38 cellular contexts compared by ENCODE assay signal in genomic region chr4:69764311-69764710, GRCh38. TPM values are rescaled to one million over a fixed set of nuclear protein-coding genes. Genes with fewer than 3 reads are reported as not detected.
DNase-seq lines count a peak whose midpoint lies in the region; ATAC-seq and TF ChIP-seq lines count a peak whose summit lies in the region.
"Had no signal": no experiment of that assay in that cellular context is flagged by ENCODE, and none has a peak within 500 bp of the region (broad histone marks: within the 10 kb centered on the region; RNA-seq: fewer than 3 reads in every experiment).

No MANE protein-coding gene starts in this region.

- TF ChIP-seq CTCF in A673 (conservative IDR thresholded peaks at IDR 0.05; ENCODE audit: low read depth, low read length) = no peak
- TF ChIP-seq CTCF in CD8-positive, alpha-beta T cell (IDR thresholded peaks at IDR 0.05) = no peak
- no peak for TF ChIP-seq CTCF in activated CD8-positive, alpha-beta T cell treated with anti-CD3 and anti-CD28 coated beads for 36 hours (IDR thresholded peaks at IDR 0.05)

- no peaks in the 10 kb centered on the region for H3K79me2 ChIP-seq in trophoblast cell (ENCODE audit: control insufficient read depth, insufficient read depth, low read length, poor library complexity)

- H4K12ac ChIP-seq in trophoblast cell (ENCODE audit: low read depth, low read length) = no peak overlapping the region

- no TSS peak for BruUV-seq in A673 (replicated peaks; lab: Mats Ljungman, UMichigan)

- peaks cover 3% of the 10 kb centered on the region for H3K36me3 Mint-ChIP-seq in CD8-positive, alpha-beta T cell
- peaks cover 1% of the 10 kb centered on the region for H3K36me3 Mint-ChIP-seq in activated CD4-positive, alpha-beta memory T cell treated with anti-CD3 and anti-CD28 coated beads, Interleukin-2, amount 10 ng/mL, durations not matched to agents 7 days and 5 days (ENCODE audit: low read depth)
- peaks cover 3% of the 10 kb centered on the region for H3K36me3 Mint-ChIP-seq in activated CD8-positive, alpha-beta T cell treated with anti-CD3 and anti-CD28 coated beads for 36 hours (ENCODE audit: low read depth)

- in situ Hi-C loops in KBM-7 (cut with MboI; ENCODE audit: low pct_unique_long_range_greater_than_20kb, low sequenced_read_pairs) = no loop called here

- intact Hi-C loops in A673 (cut with micrococcal nuclease; ENCODE audit: unreplicated experiment) = no loop called here
- intact Hi-C loops in CD8-positive, alpha-beta T cell (cut with DNase I, micrococcal nuclease) = loop anchor here in 1 of 2 experiments (5.0 kb wide), 1 partner anchor 72 kb away; no protein-coding TSS in a partner anchor
- intact Hi-C loops in activated CD8-positive, alpha-beta T cell treated with anti-CD3 and anti-CD28 coated beads for 36 hours (cut with micrococcal nuclease) = no loop called here

- POLR2A ChIA-PET in A673 (lab: Charles Lee; ENCODE audit: low non-redundant PET) = no interaction called here
- POLR2A ChIA-PET in CD8-positive, alpha-beta T cell (lab: Charles Lee) = no interaction called here
- POLR2A ChIA-PET in activated CD4-positive, alpha-beta memory T cell treated with anti-CD3 and anti-CD28 coated beads, Interleukin-2, amount 10 ng/mL, durations not matched to agents 7 days and 5 days (lab: Charles Lee) = no interaction called here
- POLR2A ChIA-PET in activated CD8-positive, alpha-beta T cell treated with anti-CD3 and anti-CD28 coated beads for 36 hours (lab: Charles Lee) = no interaction called here

- H3K4me1 ChIP-seq in A673 (ENCODE audit: insufficient read depth, low read length, poor library complexity, severe bottlenecking) = peaks cover 38% of the 10 kb centered on the region
- peaks cover 24% of the 10 kb centered on the region for H3K4me1 ChIP-seq in CD8-positive, alpha-beta T cell (ENCODE audit: insufficient read depth, low read length)
- H3K4me1 ChIP-seq in trophoblast cell (ENCODE audit: control insufficient read depth in 1 of 2, insufficient read depth in 2 of 2, low read length in 2 of 2) = no peaks in the 10 kb centered on the region
- H3K4me1 ChIP-seq: ascending aorta, right atrium auricular region had no signal

- no peak overlapping the region for H3K23ac ChIP-seq in trophoblast cell (ENCODE audit: low read length)

- H3K4me3 Mint-ChIP-seq in CD8-positive, alpha-beta T cell = peak overlapping the region; percentile 2
- H3K4me3 Mint-ChIP-seq in activated CD4-positive, alpha-beta memory T cell treated with anti-CD3 and anti-CD28 coated beads, Interleukin-2, amount 10 ng/mL, durations not matched to agents 7 days and 5 days = no peak overlapping the region
- no peak overlapping the region for H3K4me3 Mint-ChIP-seq in activated CD8-positive, alpha-beta T cell treated with anti-CD3 and anti-CD28 coated beads for 36 hours
- H3K4me3 Mint-ChIP-seq: activated CD8-positive, alpha-beta memory T cell treated with anti-CD3 and anti-CD28 coated beads, Interleukin-2, amount 10 ng/mL, durations not matched to agents 7 days and 5 days; activated T-cell treated with anti-CD3 and anti-CD28 coated beads, Interleukin-2, amount 50 U/mL, for 4 hours; B cell had no signal

- no peak overlapping the region for H2AFZ ChIP-seq in trophoblast cell (ENCODE audit: insufficient read depth, low read length, poor library complexity)

- H3K4ac ChIP-seq in trophoblast cell (ENCODE audit: low read depth, low read length) = no peak overlapping the region

- H3K18ac ChIP-seq in trophoblast cell (ENCODE audit: low read length) = no peak overlapping the region

- H2BK12ac ChIP-seq in trophoblast cell (ENCODE audit: low read length) = no peak overlapping the region

- H4K8ac ChIP-seq in trophoblast cell (ENCODE audit: low read depth, low read length) = no peak overlapping the region

- DNase-seq in A673 (ENCODE audit: low spot score) (peak; percentile 69), NCI-H69 (lab: John Stamatoyannopoulos, UW) (peak; percentile 19), fibroblast of gingiva (ENCODE audit: low read depth) (peak; percentile 56), KBM-7 (no peak), trophoblast cell (no peak)
- no peak for DNase-seq in CD8-positive, alpha-beta T cell
- DNase-seq in activated CD4-positive, alpha-beta memory T cell treated with anti-CD3 and anti-CD28 coated beads, Interleukin-2, amount 10 ng/mL, durations not matched to agents 7 days and 5 days = no peak
- no peak for DNase-seq in activated CD8-positive, alpha-beta T cell treated with anti-CD3 and anti-CD28 coated beads for 36 hours
- DNase-seq: ACHN; activated CD4-positive, alpha-beta T cell treated with anti-CD3 and anti-CD28 coated beads, Interleukin-2, amount 50 U/mL, for 1 hour; activated CD4-positive, CD25-positive, alpha-beta regulatory T cell; activated CD8-positive, alpha-beta memory T cell treated with anti-CD3 and anti-CD28 coated beads, Interleukin-2, amount 10 ng/mL, durations not matched to agents 7 days and 5 days; activated gamma-delta T cell; activated T-cell treated with anti-CD3 and anti-CD28 coated beads, Interleukin-2, amount 50 U/mL, for 4 hours; Caco-2; DMS53; effector memory CD4-positive, alpha-beta T cell; erythroblast; foreskin fibroblast; head of caudate nucleus; islet precursor cell; Karpas-422; left lung; mesendoderm; NCI-H1092; NCI-H187 treated with DMSO at 0.1 percent for 48 hours; NCI-H2227 treated with DMSO at 0.1 percent for 48 hours; Peyer's patch; posterior cingulate gyrus; stimulated activated CD4-positive, alpha-beta T cell treated with anti-CD3 and anti-CD28 coated beads, Interleukin-1b, Interleukin-23, amount 100 ng/mL, for 48 hours; stimulated activated naive CD8-positive, alpha-beta T cell treated with anti-CD3 and anti-CD28 coated beads, Interleukin-15, Interleukin-2, amounts not matched to agents 100 U/mL and 50 U/mL, for 24 hours; T-helper 1 cell had no signal

- H2BK120ac ChIP-seq in trophoblast cell (ENCODE audit: insufficient read depth, low read length, poor library complexity) = no peak overlapping the region

- peaks cover 51% of the 10 kb centered on the region for H3K4me1 Mint-ChIP-seq in CD8-positive, alpha-beta T cell (ENCODE audit: low read depth)
- peaks cover 17% of the 10 kb centered on the region for H3K4me1 Mint-ChIP-seq in activated CD4-positive, alpha-beta memory T cell treated with anti-CD3 and anti-CD28 coated beads, Interleukin-2, amount 10 ng/mL, durations not matched to agents 7 days and 5 days
- peaks cover 32% of the 10 kb centered on the region for H3K4me1 Mint-ChIP-seq in activated CD8-positive, alpha-beta T cell treated with anti-CD3 and anti-CD28 coated beads for 36 hours (ENCODE audit: low read depth)
- H3K4me1 Mint-ChIP-seq: B cell had no signal

- H4K91ac ChIP-seq in trophoblast cell (ENCODE audit: low read depth, low read length) = no peak overlapping the region

- H3K9me3 Mint-ChIP-seq in CD8-positive, alpha-beta T cell = peaks cover 2% of the 10 kb centered on the region
- H3K9me3 Mint-ChIP-seq in activated CD4-positive, alpha-beta memory T cell treated with anti-CD3 and anti-CD28 coated beads, Interleukin-2, amount 10 ng/mL, durations not matched to agents 7 days and 5 days = no peaks in the 10 kb centered on the region
- no peaks in the 10 kb centered on the region for H3K9me3 Mint-ChIP-seq in activated CD8-positive, alpha-beta T cell treated with anti-CD3 and anti-CD28 coated beads for 36 hours
- H3K9me3 Mint-ChIP-seq: activated T-cell treated with anti-CD3 and anti-CD28 coated beads, Interleukin-2, amount 50 U/mL, for 4 hours had no signal

- no CpG with 5 or more reads among the region's 1 CpG for WGBS in trophoblast cell (ENCODE audit: extremely low coverage, insufficient coverage, insufficient read length)

- no peak for ATAC-seq in CD8-positive, alpha-beta T cell
- no peak for ATAC-seq in activated CD8-positive, alpha-beta T cell treated with anti-CD3 and anti-CD28 coated beads for 36 hours
- ATAC-seq: activated CD8-positive, alpha-beta memory T cell treated with anti-CD3 and anti-CD28 coated beads, Interleukin-2, amount 10 ng/mL, durations not matched to agents 7 days and 5 days; left lung; stimulated activated naive CD8-positive, alpha-beta T cell treated with anti-CD3 and anti-CD28 coated beads, Interleukin-15, Interleukin-2, amounts not matched to agents 100 U/mL and 50 U/mL, for 24 hours had no signal

- no peak overlapping the region for H3K9ac ChIP-seq in trophoblast cell (ENCODE audit: low read length)

- no peak overlapping the region for H3K27ac Mint-ChIP-seq in CD8-positive, alpha-beta T cell
- no peak overlapping the region for H3K27ac Mint-ChIP-seq in activated CD4-positive, alpha-beta memory T cell treated with anti-CD3 and anti-CD28 coated beads, Interleukin-2, amount 10 ng/mL, durations not matched to agents 7 days and 5 days
- H3K27ac Mint-ChIP-seq in activated CD8-positive, alpha-beta T cell treated with anti-CD3 and anti-CD28 coated beads for 36 hours = no peak overlapping the region
- H3K27ac Mint-ChIP-seq: activated CD8-positive, alpha-beta memory T cell treated with anti-CD3 and anti-CD28 coated beads, Interleukin-2, amount 10 ng/mL, durations not matched to agents 7 days and 5 days; B cell had no signal

- H3K27me3 ChIP-seq in A673 (replicated peaks; ENCODE audit: insufficient read depth, low read depth, low read length, poor library complexity) = no peaks in the 10 kb centered on the region
- H3K27me3 ChIP-seq in CD8-positive, alpha-beta T cell (ENCODE audit: insufficient read depth, low read length) = no peaks in the 10 kb centered on the region
- no peaks in the 10 kb centered on the region for H3K27me3 ChIP-seq in trophoblast cell (ENCODE audit: insufficient read depth, low read length)
- H3K27me3 ChIP-seq: ascending aorta, cardiac muscle cell, left lung, Peyer's patch, right atrium auricular region had no signal

- H3K79me1 ChIP-seq in trophoblast cell (ENCODE audit: low read length) = no peaks in the 10 kb centered on the region

- H2AK5ac ChIP-seq in trophoblast cell (ENCODE audit: low read length) = no peak overlapping the region

- no peak overlapping the region for H3K14ac ChIP-seq in trophoblast cell (ENCODE audit: low read length)

- H3K36me3 ChIP-seq in A673 (ENCODE audit: insufficient read depth, low read length, poor library complexity, severe bottlenecking) (no peaks in the 10 kb centered on the region), trophoblast cell (ENCODE audit: control insufficient read depth in 1 of 2, insufficient read depth in 2 of 2, low read length in 2 of 2) (no peaks in the 10 kb centered on the region)
- no peaks in the 10 kb centered on the region for H3K36me3 ChIP-seq in CD8-positive, alpha-beta T cell (ENCODE audit: insufficient read depth, low read length)
- H3K36me3 ChIP-seq: ascending aorta, cardiac muscle cell, left lung, Peyer's patch, right atrium auricular region had no signal

- H3K9me3 ChIP-seq in A673 (ENCODE audit: low read depth, low read length, poor library complexity, severe bottlenecking) (no peaks in the 10 kb centered on the region), trophoblast cell (ENCODE audit: insufficient read depth, low read depth, low read length) (no peaks in the 10 kb centered on the region)
- no peaks in the 10 kb centered on the region for H3K9me3 ChIP-seq in CD8-positive, alpha-beta T cell (ENCODE audit: low read length)
- H3K9me3 ChIP-seq: ascending aorta, Caco-2, left lung, Peyer's patch, right atrium auricular region had no signal

- H3K27ac ChIP-seq in A673 (ENCODE audit: low read depth, low read length, poor library complexity, severe bottlenecking) = peak overlapping the region; percentile 65
- H3K27ac ChIP-seq in CD8-positive, alpha-beta T cell (ENCODE audit: low read depth, low read length) = no peak overlapping the region
- no peak overlapping the region for H3K27ac ChIP-seq in trophoblast cell (ENCODE audit: low read depth, low read length)
- H3K27ac ChIP-seq: ascending aorta, cardiac muscle cell, coronary artery, left lung, Peyer's patch, right atrium auricular region had no signal

- H3K4me2 ChIP-seq in trophoblast cell (ENCODE audit: low read length) = no peak overlapping the region
- H3K4me2 ChIP-seq: smooth muscle cell had no signal

- H3K27me3 Mint-ChIP-seq in CD8-positive, alpha-beta T cell (ENCODE audit: low read depth) = no peaks in the 10 kb centered on the region
- H3K27me3 Mint-ChIP-seq in activated CD4-positive, alpha-beta memory T cell treated with anti-CD3 and anti-CD28 coated beads, Interleukin-2, amount 10 ng/mL, durations not matched to agents 7 days and 5 days = no peaks in the 10 kb centered on the region
- H3K27me3 Mint-ChIP-seq in activated CD8-positive, alpha-beta T cell treated with anti-CD3 and anti-CD28 coated beads for 36 hours = no peaks in the 10 kb centered on the region
- H3K27me3 Mint-ChIP-seq: activated CD8-positive, alpha-beta memory T cell treated with anti-CD3 and anti-CD28 coated beads, Interleukin-2, amount 10 ng/mL, durations not matched to agents 7 days and 5 days; B cell had no signal

- CTCF ChIA-PET in A673 (lab: Charles Lee) = no interaction called here
- CTCF ChIA-PET in CD8-positive, alpha-beta T cell (lab: Charles Lee) = interaction anchor here (1.1 kb wide), 1 partner anchor 60 kb away, joined by 5 read pairs; no protein-coding TSS in a partner anchor
- CTCF ChIA-PET in activated CD4-positive, alpha-beta memory T cell treated with anti-CD3 and anti-CD28 coated beads, Interleukin-2, amount 10 ng/mL, durations not matched to agents 7 days and 5 days (lab: Charles Lee) = no interaction called here
- CTCF ChIA-PET in activated CD8-positive, alpha-beta T cell treated with anti-CD3 and anti-CD28 coated beads for 36 hours (lab: Charles Lee) = no interaction called here

- no peak overlapping the region for H3K4me3 ChIP-seq in A673 (ENCODE audit: low read depth, low read length, poor library complexity, severe bottlenecking)
- H3K4me3 ChIP-seq in CD8-positive, alpha-beta T cell (ENCODE audit: low read depth, low read length) = no peak overlapping the region
- no peak overlapping the region for H3K4me3 ChIP-seq in trophoblast cell (ENCODE audit: low read depth, low read length)
- H3K4me3 ChIP-seq: ascending aorta, cardiac muscle cell, coronary artery, left lung, Peyer's patch, right atrium auricular region, smooth muscle cell had no signal

- H2BK5ac ChIP-seq in trophoblast cell (ENCODE audit: low read depth, low read length, poor library complexity) = no peak overlapping the region

RNA-seq across cellular contexts. Expression of gene SULT1B1, which starts 3.9 kb away (rescaled TPM):
- 1.8 and 2.1 TPM in 2 replicates for total RNA-seq in A673 (2021)
- 1 to 10 TPM; 4.5 to 5.1 TPM for total RNA-seq in CD8-positive, alpha-beta T cell
- 1 to 10 TPM; 3.7 to 3.9 TPM for total RNA-seq in activated CD4-positive, alpha-beta memory T cell treated with anti-CD3 and anti-CD28 coated beads, Interleukin-2, amount 10 ng/mL, durations not matched to agents 7 days and 5 days
- 1 to 10 TPM; 1.1 to 2.2 TPM for total RNA-seq in activated CD8-positive, alpha-beta T cell treated with anti-CD3 and anti-CD28 coated beads for 36 hours
- 0.01 and 0.03 TPM in 2 replicates for polyA plus RNA-seq in trophoblast cell (2013)
- total RNA-seq: cardiac muscle cell, smooth muscle cell had no signal
- polyA plus RNA-seq: cardiac muscle cell, smooth muscle cell had no signal

Comparison
In these comparisons a context has a peak if more than half of its experiments do, and no peak if none do; other contexts are left out.
1. DNase-seq: peak in A673 (single experiment), NCI-H69 (single experiment) and fibroblast of gingiva (single experiment); none in CD8-positive, alpha-beta T cell (0 of 7), activated CD4-positive, alpha-beta memory T cell treated with anti-CD3 and anti-CD28 coated beads, Interleukin-2, amount 10 ng/mL, durations not matched to agents 7 days and 5 days (single experiment), KBM-7 (single experiment), activated CD8-positive, alpha-beta T cell treated with anti-CD3 and anti-CD28 coated beads for 36 hours (single experiment) and trophoblast cell (0 of 2).